In the genomic region with DNA sequence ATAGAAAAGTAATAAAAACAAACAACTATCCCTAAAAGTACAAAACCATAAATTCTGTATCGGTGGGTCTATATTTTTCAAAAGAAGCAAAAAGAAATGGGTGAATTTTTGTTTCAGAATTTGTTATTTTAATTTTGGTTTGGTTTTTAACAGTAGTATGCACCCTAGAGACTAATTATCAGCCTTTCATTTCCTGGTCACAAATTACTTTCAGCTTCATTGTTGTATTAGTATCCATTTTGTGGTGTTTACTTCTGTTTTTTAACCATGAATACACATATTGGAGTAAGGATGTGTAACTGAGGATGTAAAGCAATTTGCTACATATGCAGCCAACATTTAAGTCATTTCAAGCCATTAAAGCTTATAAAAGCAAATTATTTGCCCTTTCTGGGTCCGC, we compare ENCODE assay signal across 25 cellular contexts.
DNase-seq lines count a peak whose midpoint lies in the region; ATAC-seq, FAIRE-seq and TF ChIP-seq lines count a peak whose summit lies in the region.
"Had no signal": no experiment of that assay in that cellular context is flagged by ENCODE, and none has a peak within 500 bp of the region (broad histone marks: within the 10 kb centered on the region; RNA-seq: fewer than 3 reads in every experiment).

No MANE protein-coding gene starts in this region.

- no peaks in the 10 kb centered on the region for H3K9me3 ChIP-seq in astrocyte (ENCODE audit: insufficient read depth, low read depth, low read length)
- H3K9me3 ChIP-seq: BE2C, BLaER1 had no signal

- no peak overlapping the region for H3K27ac ChIP-seq in astrocyte (ENCODE audit: low read depth, low read length)
- H3K27ac ChIP-seq: BLaER1 had no signal

- no peaks in the 10 kb centered on the region for H4K20me1 ChIP-seq in astrocyte (ENCODE audit: insufficient read depth, low read length)
- H4K20me1 ChIP-seq: BLaER1 had no signal

- H3K9me3 Mint-ChIP-seq in astrocyte (ENCODE audit: unreplicated experiment), result no peaks in the 10 kb centered on the region
- no peaks in the 10 kb centered on the region for H3K9me3 Mint-ChIP-seq in nephron
- H3K9me3 Mint-ChIP-seq: CD4-positive, alpha-beta memory T cell had no signal

- H3K27ac Mint-ChIP-seq in astrocyte (ENCODE audit: unreplicated experiment) (no peak overlapping the region), nephron (peak overlapping the region; percentile 69 to 92 (median 88))
- H3K27ac Mint-ChIP-seq: CD14-positive monocyte; CD4-positive, alpha-beta memory T cell; CD4-positive, CD25-positive, alpha-beta regulatory T cell; CD8-positive, alpha-beta memory T cell had no signal

- H3K9ac ChIP-seq in astrocyte (ENCODE audit: low read length), result no peak overlapping the region
- H3K9ac ChIP-seq: BLaER1 had no signal

- H3K79me2 ChIP-seq in astrocyte (ENCODE audit: insufficient read depth, low read length), result no peaks in the 10 kb centered on the region

- H3K36me3 ChIP-seq in GM06990 (ENCODE audit: control insufficient read depth, insufficient read depth, low read length) (no peaks in the 10 kb centered on the region), astrocyte (ENCODE audit: insufficient read depth, low read length) (no peaks in the 10 kb centered on the region)
- H3K36me3 ChIP-seq: BE2C, BLaER1 had no signal

- TF ChIP-seq CTCF in GM06990 (IDR thresholded peaks at IDR 0.05; ENCODE audit: insufficient read depth, low read length, poor library complexity, severe bottlenecking) (no peak), astrocyte (IDR thresholded peaks at IDR 0.05; ENCODE audit: insufficient read depth, low read depth, low read length) (no peak), nephron (IDR thresholded peaks at IDR 0.05; ENCODE audit: unreplicated experiment in 3 of 3) (no peak)

- H3K4me1 Mint-ChIP-seq in astrocyte (ENCODE audit: low read depth, unreplicated experiment) (peaks cover 2% of the 10 kb centered on the region), nephron (peaks cover 41% of the 10 kb centered on the region)
- H3K4me1 Mint-ChIP-seq: CD14-positive monocyte; CD4-positive, alpha-beta memory T cell; CD4-positive, CD25-positive, alpha-beta regulatory T cell; CD8-positive, alpha-beta memory T cell had no signal

- DNase-seq in GM06990 (ENCODE audit: extremely low read depth, insufficient read length), result peak; percentile 19
- no peak for DNase-seq in astrocyte (ENCODE audit: low read depth)
- DNase-seq in NOMO-1 treated with DMSO at 0.1 percent for 48 hours (lab: John Stamatoyannopoulos, UW; ENCODE audit: unreplicated experiment), result no peak
- DNase-seq in superior temporal gyrus (ENCODE audit: extremely low spot score), result no peak
- no peak for DNase-seq in NCI-H2107 (lab: John Stamatoyannopoulos, UW)
- DNase-seq: 8988T; ACHN; BE2C; C1 segment of cervical spinal cord; Calu3; CD4-positive, alpha-beta memory T cell; CD4-positive, CD25-positive, alpha-beta regulatory T cell; CD8-positive, alpha-beta memory T cell; COR-L47; DMS79 treated with DMSO at 0.1 percent for 48 hours; GF-D8 had no signal

- H3K27me3 Mint-ChIP-seq in astrocyte (ENCODE audit: low read depth, unreplicated experiment), result no peaks in the 10 kb centered on the region
- H3K27me3 Mint-ChIP-seq in nephron (ENCODE audit: low read depth), result no peaks in the 10 kb centered on the region
- H3K27me3 Mint-ChIP-seq: CD4-positive, alpha-beta memory T cell; CD4-positive, CD25-positive, alpha-beta regulatory T cell had no signal

- ATAC-seq in HG03280 (IDR thresholded peaks at IDR 0.05; ENCODE audit: unreplicated experiment), result no peak

- H3K36me3 Mint-ChIP-seq in astrocyte (ENCODE audit: low read depth, unreplicated experiment) (no peaks in the 10 kb centered on the region), nephron (ENCODE audit: low read depth) (no peaks in the 10 kb centered on the region)
- H3K36me3 Mint-ChIP-seq: CD14-positive monocyte; CD4-positive, alpha-beta memory T cell; CD4-positive, CD25-positive, alpha-beta regulatory T cell; CD8-positive, alpha-beta memory T cell had no signal

- peak; percentile 68 for FAIRE-seq in astrocyte (lab: Jason Lieb, UNC)
- FAIRE-seq: A204.1, D721Med, G401.6, GM12891, GM19239 had no signal

- H3K4me3 Mint-ChIP-seq in astrocyte (ENCODE audit: unreplicated experiment) (no peak overlapping the region), nephron (no peak overlapping the region)
- H3K4me3 Mint-ChIP-seq: CD14-positive monocyte; CD4-positive, alpha-beta memory T cell; CD4-positive, CD25-positive, alpha-beta regulatory T cell; CD8-positive, alpha-beta memory T cell had no signal

- no peaks in the 10 kb centered on the region for H3K27me3 ChIP-seq in GM06990 (replicated peaks; ENCODE audit: control insufficient read depth, insufficient read depth, low read length)
- H3K27me3 ChIP-seq in astrocyte (ENCODE audit: insufficient read depth, low read length), result no peaks in the 10 kb centered on the region
- H3K27me3 ChIP-seq: BE2C had no signal

- no peak overlapping the region for H2AFZ ChIP-seq in astrocyte (ENCODE audit: low read depth, low read length)

- no peaks in the 10 kb centered on the region for H3K4me1 ChIP-seq in astrocyte (ENCODE audit: insufficient read depth, low read length)
- H3K4me1 ChIP-seq: BE2C, BLaER1 had no signal

- no peak overlapping the region for H3K4me2 ChIP-seq in astrocyte (ENCODE audit: low read length)
- H3K4me2 ChIP-seq: BLaER1 had no signal

- H3K4me3 ChIP-seq in GM06990 (replicated peaks; ENCODE audit: low read depth, low read length) (no peak overlapping the region), astrocyte (ENCODE audit: insufficient read depth, low read depth, low read length) (no peak overlapping the region)
- H3K4me3 ChIP-seq: BLaER1 had no signal
